1 cellular context compared by ENCODE assay signal in genomic region chr11:26992031-26992541, GRCh38.
TF ChIP-seq lines count a peak whose summit lies in the region.

No MANE protein-coding gene starts in this region.

TF ChIP-seq in HepG2, 621 proteins besides CTCF, POLR2A, EP300 and RAD21 (continued from another document):
- TF ChIP-seq GATAD2A (CRISPR knock-in tag; IDR thresholded peaks at IDR 0.05) (no peak), TP53 (CRISPR knock-in tag; conservative IDR thresholded peaks at IDR 0.05) (no peak), SMYD3 (CRISPR knock-in tag; IDR thresholded peaks at IDR 0.05) (no peak), IKZF5 (CRISPR knock-in tag; IDR thresholded peaks at IDR 0.05) (no peak), ZNF33A (CRISPR knock-in tag; IDR thresholded peaks at IDR 0.05; ENCODE audit: borderline replicate concordance) (no peak), ELF1 (CRISPR knock-in tag; IDR thresholded peaks at IDR 0.05) (no peak), ARID2 (CRISPR knock-in tag; IDR thresholded peaks at IDR 0.05; ENCODE audit: borderline replicate concordance) (no peak), ZFP1 (CRISPR knock-in tag; IDR thresholded peaks at IDR 0.05) (no peak), SP2 (CRISPR knock-in tag; IDR thresholded peaks at IDR 0.05) (no peak), AHDC1 (CRISPR knock-in tag; IDR thresholded peaks at IDR 0.05; ENCODE audit: borderline replicate concordance) (no peak), SNAI1 (CRISPR knock-in tag; IDR thresholded peaks at IDR 0.05; ENCODE audit: borderline replicate concordance) (no peak), ATM (IDR thresholded peaks at IDR 0.05; ENCODE audit: borderline replicate concordance) (no peak), HNF1A (IDR thresholded peaks at IDR 0.05; ENCODE audit: low read depth) (no peak), HNF1A (CRISPR knock-in tag; IDR thresholded peaks at IDR 0.05; ENCODE audit: borderline replicate concordance) (no peak), TEAD2 (CRISPR knock-in tag; IDR thresholded peaks at IDR 0.05) (no peak)
